Comparison of ENCODE assay signal across 10 cellular contexts in the genomic region with DNA sequence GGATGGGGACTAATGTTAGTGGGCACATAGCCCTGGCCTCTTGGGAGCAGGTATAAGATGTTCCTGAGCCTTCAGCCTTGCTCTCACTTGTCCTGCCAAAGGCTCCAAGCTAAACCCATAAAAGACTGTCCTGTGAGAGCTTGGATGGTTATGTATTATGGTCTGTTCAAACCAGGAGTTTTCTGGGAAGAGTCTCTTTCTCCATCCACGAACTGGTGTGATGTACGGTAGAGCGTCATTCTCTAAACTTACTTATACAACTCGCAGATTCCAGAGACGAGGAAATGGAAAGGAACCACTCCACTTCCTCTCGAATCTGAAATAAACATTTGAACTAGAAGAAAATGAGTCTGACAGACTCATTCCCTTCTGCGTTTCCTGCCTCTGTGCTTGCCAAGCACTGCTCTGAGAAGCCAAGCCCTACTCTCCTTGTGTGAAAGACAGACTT. TPM values are rescaled to one million over a fixed set of nuclear protein-coding genes. Genes with fewer than 3 reads are reported as not detected.
DNase-seq lines count a peak whose midpoint lies in the region; FAIRE-seq and TF ChIP-seq lines count a peak whose summit lies in the region.
"Had no signal": no experiment of that assay in that cellular context is flagged by ENCODE, and none has a peak within 500 bp of the region (broad histone marks: within the 10 kb centered on the region; RNA-seq: fewer than 3 reads in every experiment).

No MANE protein-coding gene starts in this region.

- CTCF ChIA-PET in activated naive CD4-positive, alpha-beta T cell treated with anti-CD3 and anti-CD28 coated beads for 36 hours (lab: Charles Lee), result interaction anchor here (1.2 kb wide), 1 partner anchor 177 kb away, joined by 4 read pairs; no protein-coding TSS in a partner anchor

- H3K36me3 ChIP-seq in astrocyte (ENCODE audit: insufficient read depth, low read length), result no peaks in the 10 kb centered on the region
- H3K36me3 ChIP-seq in right atrium auricular region, result no peaks in the 10 kb centered on the region

- H3K4me1 ChIP-seq in astrocyte (ENCODE audit: insufficient read depth, low read length), result peaks cover 21% of the 10 kb centered on the region
- peaks cover 0 to 76% of the 10 kb centered on the region in 2 donors for H3K4me1 ChIP-seq in right atrium auricular region

- FAIRE-seq in astrocyte (lab: Jason Lieb, UNC), result no peak

- no peak overlapping the region for H3K27ac Mint-ChIP-seq in astrocyte (ENCODE audit: unreplicated experiment)
- H3K27ac Mint-ChIP-seq in activated naive CD4-positive, alpha-beta T cell treated with anti-CD3 and anti-CD28 coated beads for 36 hours, result no peak overlapping the region

- H3K4me3 Mint-ChIP-seq in astrocyte (ENCODE audit: unreplicated experiment), result no peak overlapping the region
- H3K4me3 Mint-ChIP-seq in activated naive CD4-positive, alpha-beta T cell treated with anti-CD3 and anti-CD28 coated beads for 36 hours, result no peak overlapping the region

- peaks cover 9% of the 10 kb centered on the region for H3K4me1 Mint-ChIP-seq in astrocyte (ENCODE audit: low read depth, unreplicated experiment)
- peaks cover 5% of the 10 kb centered on the region for H3K4me1 Mint-ChIP-seq in activated naive CD4-positive, alpha-beta T cell treated with anti-CD3 and anti-CD28 coated beads for 36 hours (ENCODE audit: low read depth)

- H3K36me3 Mint-ChIP-seq in astrocyte (ENCODE audit: low read depth, unreplicated experiment), result no peaks in the 10 kb centered on the region
- no peaks in the 10 kb centered on the region for H3K36me3 Mint-ChIP-seq in activated naive CD4-positive, alpha-beta T cell treated with anti-CD3 and anti-CD28 coated beads for 36 hours (ENCODE audit: low read depth)

- no peak overlapping the region for H3K27ac ChIP-seq in astrocyte (ENCODE audit: low read depth, low read length)
- H3K27ac ChIP-seq in right atrium auricular region, result peak overlapping the region; percentile 91

- H3K9me3 ChIP-seq in astrocyte (ENCODE audit: insufficient read depth, low read depth, low read length) (no peaks in the 10 kb centered on the region), right atrium auricular region (no peaks in the 10 kb centered on the region)

- DNase-seq in ELR (ENCODE audit: low read depth) (peak; percentile 61), astrocyte (ENCODE audit: low read depth) (no peak), right atrium auricular region (ENCODE audit: low spot score) (no peak), renal cortical epithelial cell (ENCODE audit: low read depth) (peak; percentile 29), SW 1271 (lab: John Stamatoyannopoulos, UW) (no peak), SHP77 treated with DMSO at 0.1 percent for 48 hours (lab: John Stamatoyannopoulos, UW) (no peak)
- DNase-seq in activated CD4-positive, alpha-beta T cell treated with anti-CD3 and anti-CD28 coated beads for 1 hour, result no peak
- DNase-seq in activated naive CD4-positive, alpha-beta T cell treated with anti-CD3 and anti-CD28 coated beads for 36 hours, result no peak
- DNase-seq: cortex of kidney, PC-3 had no signal

- peaks cover 8% of the 10 kb centered on the region for H3K27me3 ChIP-seq in astrocyte (ENCODE audit: insufficient read depth, low read length)
- no peaks in the 10 kb centered on the region for H3K27me3 ChIP-seq in right atrium auricular region

- H3K4me3 ChIP-seq in astrocyte (ENCODE audit: insufficient read depth, low read depth, low read length), result no peak overlapping the region
- peak overlapping the region in 1 of 2 donors; percentile 7 for H3K4me3 ChIP-seq in right atrium auricular region

- H3K9me3 Mint-ChIP-seq in astrocyte (ENCODE audit: unreplicated experiment), result no peaks in the 10 kb centered on the region
- H3K9me3 Mint-ChIP-seq in activated naive CD4-positive, alpha-beta T cell treated with anti-CD3 and anti-CD28 coated beads for 36 hours, result no peaks in the 10 kb centered on the region

- peaks cover 7% of the 10 kb centered on the region for H4K20me1 ChIP-seq in astrocyte (ENCODE audit: insufficient read depth, low read length)

- peak overlapping the region; percentile 66 for H3K4me2 ChIP-seq in astrocyte (ENCODE audit: low read length)

- H3K9ac ChIP-seq in astrocyte (ENCODE audit: low read length), result no peak overlapping the region

- H3K27me3 Mint-ChIP-seq in astrocyte (ENCODE audit: low read depth, unreplicated experiment), result no peaks in the 10 kb centered on the region
- H3K27me3 Mint-ChIP-seq in activated naive CD4-positive, alpha-beta T cell treated with anti-CD3 and anti-CD28 coated beads for 36 hours (ENCODE audit: low read depth), result peaks cover 25% of the 10 kb centered on the region

- H3K79me2 ChIP-seq in astrocyte (ENCODE audit: insufficient read depth, low read length), result no peaks in the 10 kb centered on the region

- intact Hi-C loops in activated naive CD4-positive, alpha-beta T cell treated with anti-CD3 and anti-CD28 coated beads for 36 hours (cut with micrococcal nuclease), result no loop called here

- TF ChIP-seq CTCF in astrocyte (IDR thresholded peaks at IDR 0.05; ENCODE audit: insufficient read depth, low read depth, low read length), result no peak
- no peak for TF ChIP-seq CTCF in right atrium auricular region (IDR thresholded peaks at IDR 0.05)

- H2AFZ ChIP-seq in astrocyte (ENCODE audit: low read depth, low read length), result peak overlapping the region; percentile 61

RNA-seq across cellular contexts. Expression of a gene that starts 5.3 kb away (rescaled TPM):
- 4.7 and 7.6 TPM in 2 replicates for total RNA-seq in astrocyte
- 1 to 10 TPM; 8.2 to 8.5 TPM for total RNA-seq in right atrium auricular region
- total RNA-seq in renal cortical epithelial cell, result 0.35 and 0.70 TPM in 2 replicates
- total RNA-seq in activated naive CD4-positive, alpha-beta T cell treated with anti-CD3 and anti-CD28 coated beads for 36 hours, result under 1 TPM; 0.25 to 0.26 TPM

RNA-seq across cellular contexts. Expression of a gene that starts 35.9 kb away (rescaled TPM):
- total RNA-seq in astrocyte, result 7.3 and 7.7 TPM in 2 replicates
- 10 to 100 TPM in 1 of 2 donors, 1 to 10 TPM in 1; 8.8 to 18.2 TPM for total RNA-seq in right atrium auricular region
- total RNA-seq in renal cortical epithelial cell, result 8.9 and 12.2 TPM in 2 replicates
- total RNA-seq in activated naive CD4-positive, alpha-beta T cell treated with anti-CD3 and anti-CD28 coated beads for 36 hours, result 10 to 100 TPM; 10.5 to 11.3 TPM

Comparison
In these comparisons a context has a peak if more than half of its experiments do, and no peak if none do; other contexts are left out.
1. DNase-seq: peak in ELR (single experiment) and renal cortical epithelial cell (single experiment); none in astrocyte (single experiment), right atrium auricular region (single experiment), SW 1271 (0 of 2), SHP77 treated with DMSO at 0.1 percent for 48 hours (single experiment), activated CD4-positive, alpha-beta T cell treated with anti-CD3 and anti-CD28 coated beads for 1 hour (single experiment) and activated naive CD4-positive, alpha-beta T cell treated with anti-CD3 and anti-CD28 coated beads for 36 hours (single experiment).